Comparison of ENCODE assay signal across 1 cellular context in the genomic region with DNA sequence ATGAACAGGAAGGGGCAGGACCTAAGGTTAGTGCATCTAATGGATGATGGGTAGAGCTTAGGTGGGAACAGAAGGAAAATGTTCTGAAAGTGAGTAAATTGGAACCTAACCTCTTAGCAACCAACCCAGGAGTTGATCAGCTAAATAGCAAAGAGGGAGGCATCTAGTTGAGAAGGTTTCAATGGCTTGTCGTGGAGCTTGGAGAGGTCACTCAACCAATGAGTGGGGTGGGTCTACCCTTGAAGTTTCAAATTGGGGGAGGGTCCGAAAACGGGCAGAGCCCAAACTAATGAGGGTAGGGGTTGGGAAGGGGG.
TF ChIP-seq lines count a peak whose summit lies in the region.

No MANE protein-coding gene starts in this region.

TF ChIP-seq in HepG2, 621 proteins besides CTCF, POLR2A, EP300 and RAD21 (continued from another document):
- no peak for TF ChIP-seq SMC3 (IDR thresholded peaks at IDR 0.05; ENCODE audit: low read length)
- no peak for TF ChIP-seq ZNF737 (CRISPR knock-in tag; IDR thresholded peaks at IDR 0.05; ENCODE audit: borderline replicate concordance)
- no peak for TF ChIP-seq HMGA1 (CRISPR knock-in tag; conservative IDR thresholded peaks at IDR 0.05)
- TF ChIP-seq ZNF260 (CRISPR knock-in tag; IDR thresholded peaks at IDR 0.05; ENCODE audit: borderline replicate concordance, low read depth), result no peak
- TF ChIP-seq SYNCRIP (IDR thresholded peaks at IDR 0.05; ENCODE audit: insufficient read depth, low read depth, low read length), result no peak
- TF ChIP-seq, protein P1, sequence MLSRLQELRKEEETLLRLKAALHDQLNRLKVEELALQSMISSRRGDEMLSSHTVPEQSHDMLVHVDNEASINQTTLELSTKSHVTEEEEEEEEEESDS (CRISPR knock-in tag; IDR thresholded peaks at IDR 0.05; ENCODE audit: borderline replicate concordance), result no peak
- no peak for TF ChIP-seq ARID2 (CRISPR knock-in tag; IDR thresholded peaks at IDR 0.05; ENCODE audit: borderline replicate concordance)
- no peak for TF ChIP-seq BRD4 (CRISPR knock-in tag; IDR thresholded peaks at IDR 0.05)
- TF ChIP-seq GATAD2A (CRISPR knock-in tag; IDR thresholded peaks at IDR 0.05), result no peak
